Comparison of ENCODE assay signal across 4 cellular contexts in genomic region chr12:18828987-18829386, GRCh38.
A peak's percentile ranks its signal among the peaks of the same experiment; 100 is the strongest.
TF ChIP-seq lines count a peak whose summit lies in the region.

No MANE protein-coding gene starts in this region.

TF ChIP-seq in SK-N-SH treated with all-trans-retinoic acid at 6 μM for 48 hours, 23 proteins besides CTCF, POLR2A, EP300 and RAD21 (continued from another document):
- no peak for TF ChIP-seq ESRRG (CRISPR knock-in tag; IDR thresholded peaks at IDR 0.05)
- TF ChIP-seq OSR1 (CRISPR knock-in tag; IDR thresholded peaks at IDR 0.05), result no peak
TF ChIP-seq in SK-N-SH treated with all-trans-retinoic acid at 6 μM for 48 hours: peak in this region for 1.

TF ChIP-seq in SK-N-SH, 30 proteins besides CTCF, POLR2A, EP300 and RAD21 (continued from another document):
- no peak for TF ChIP-seq MXI1 (IDR thresholded peaks at IDR 0.05; ENCODE audit: low read depth, low read length)
- TF ChIP-seq EZH2phosphoT487 (IDR thresholded peaks at IDR 0.05; ENCODE audit: borderline replicate concordance, low read depth), result no peak
- TF ChIP-seq MAX (IDR thresholded peaks at IDR 0.05; ENCODE audit: low read depth), result no peak
- no peak for TF ChIP-seq SIN3A (IDR thresholded peaks at IDR 0.05; ENCODE audit: borderline replicate concordance, low read depth, low read length)
- TF ChIP-seq RCOR1 (IDR thresholded peaks at IDR 0.05; ENCODE audit: low read length), result no peak
- no peak for TF ChIP-seq ELF1 (IDR thresholded peaks at IDR 0.05)
- no peak for TF ChIP-seq PBX3 (IDR thresholded peaks at IDR 0.05)
- no peak for TF ChIP-seq USF2 (IDR thresholded peaks at IDR 0.05; ENCODE audit: borderline replicate concordance, low read depth, low read length)
- TF ChIP-seq TCF12 (IDR thresholded peaks at IDR 0.05), result no peak
- TF ChIP-seq FOXJ3 (CRISPR knock-in tag; IDR thresholded peaks at IDR 0.05), result no peak
- no peak for TF ChIP-seq REST (IDR thresholded peaks at IDR 0.05; ENCODE audit: low read depth, low read length)
- no peak for TF ChIP-seq MEF2A (IDR thresholded peaks at IDR 0.05; ENCODE audit: borderline replicate concordance, low read depth)
- no peak for TF ChIP-seq RXRA (IDR thresholded peaks at IDR 0.05; ENCODE audit: borderline replicate concordance, low read depth)
- TF ChIP-seq NFIC (IDR thresholded peaks at IDR 0.05; ENCODE audit: borderline replicate concordance), result no peak
- no peak for TF ChIP-seq NRF1 (IDR thresholded peaks at IDR 0.05; ENCODE audit: low read depth, low read length)
- TF ChIP-seq CHD2 (IDR thresholded peaks at IDR 0.05; ENCODE audit: low read length, partially characterized antibody), result no peak

TF ChIP-seq in WTC11, 78 proteins besides CTCF, POLR2A, EP300 and RAD21:
- TF ChIP-seq FOXP4 (CRISPR knock-in tag; IDR thresholded peaks at IDR 0.05) (no peak), EMX1 (CRISPR knock-in tag; IDR thresholded peaks at IDR 0.05) (no peak), JUN (CRISPR knock-in tag; IDR thresholded peaks at IDR 0.05) (no peak), ZNF219 (CRISPR knock-in tag; IDR thresholded peaks at IDR 0.05; ENCODE audit: borderline replicate concordance) (no peak), GTF2I (CRISPR knock-in tag; conservative IDR thresholded peaks at IDR 0.05) (peak; percentile 60; the same call in 1 of the 2 replicates), NR1H2 (CRISPR knock-in tag; IDR thresholded peaks at IDR 0.05) (no peak)
TF ChIP-seq in WTC11: peak in this region for 1.

TF ChIP-seq in H1, 55 proteins besides CTCF, POLR2A, EP300 and RAD21 (continued from another document):
- TF ChIP-seq, protein P1, sequence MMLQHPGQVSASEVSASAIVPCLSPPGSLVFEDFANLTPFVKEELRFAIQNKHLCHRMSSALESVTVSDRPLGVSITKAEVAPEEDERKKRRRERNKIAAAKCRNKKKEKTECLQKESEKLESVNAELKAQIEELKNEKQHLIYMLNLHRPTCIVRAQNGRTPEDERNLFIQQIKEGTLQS (IDR thresholded peaks at IDR 0.05; ENCODE audit: insufficient read depth, low read depth, low read length), result no peak
- no peak for TF ChIP-seq PHF8 (conservative IDR thresholded peaks at IDR 0.05; ENCODE audit: low read depth, low read length)
- no peak for TF ChIP-seq SIX5 (IDR thresholded peaks at IDR 0.05; ENCODE audit: low read depth, low read length)
- TF ChIP-seq RFX5 (IDR thresholded peaks at IDR 0.05; ENCODE audit: borderline replicate concordance, low read depth, low read length), result no peak
- TF ChIP-seq KDM1A (IDR thresholded peaks at IDR 0.05; ENCODE audit: borderline replicate concordance, low read length), result 0 out of 2 replicates have a peak, but pooled peaks have one; percentile 43
